16 cellular contexts compared by ENCODE assay signal in genomic region chr16:86337581-86338402, GRCh38.
DNase-seq lines count a peak whose midpoint lies in the region; ATAC-seq lines count a peak whose summit lies in the region.
"Had no signal": no experiment of that assay in that cellular context is flagged by ENCODE, and none has a peak within 500 bp of the region (broad histone marks: within the 10 kb centered on the region; RNA-seq: fewer than 3 reads in every experiment).

No MANE protein-coding gene starts in this region.

- peaks cover 20% of the 10 kb centered on the region for H3K27me3 Mint-ChIP-seq in T-helper 2 cell treated with Interferon-gamma antibody and Interleukin-4, amounts not matched to agents 5 μg/mL and 100 μg/mL, for 36 hours (ENCODE audit: low read depth)

- H2AK5ac ChIP-seq in neuronal stem cell (ENCODE audit: low read depth, low read length) = peak overlapping the region; percentile 11

- no peak overlapping the region for H2BK5ac ChIP-seq in neuronal stem cell (ENCODE audit: low read length)

- H2BK15ac ChIP-seq in neuronal stem cell (ENCODE audit: low read length) = no peak overlapping the region

- no peaks in the 10 kb centered on the region for H3K36me3 Mint-ChIP-seq in T-helper 2 cell treated with Interferon-gamma antibody and Interleukin-4, amounts not matched to agents 5 μg/mL and 100 μg/mL, for 36 hours (ENCODE audit: low read depth)

- no peak overlapping the region for H3K23ac ChIP-seq in neuronal stem cell (ENCODE audit: low read depth, low read length, poor library complexity)

- no peak overlapping the region for H4K91ac ChIP-seq in neuronal stem cell (ENCODE audit: low read depth, low read length, poor library complexity)

- no peak overlapping the region for H2BK12ac ChIP-seq in neuronal stem cell (ENCODE audit: low read length)

- no peak overlapping the region for H3K18ac ChIP-seq in neuronal stem cell (ENCODE audit: low read length)

- H3K27ac ChIP-seq in neuronal stem cell (replicated peaks; ENCODE audit: low read length) = no peak overlapping the region

- no peak overlapping the region for H3K9ac ChIP-seq in neuronal stem cell (ENCODE audit: low read depth, low read length, poor library complexity)

- H3K4me2 ChIP-seq in neuronal stem cell (ENCODE audit: insufficient read depth, low read length, poor library complexity, severe bottlenecking) = no peak overlapping the region

- no peak overlapping the region for H3K27ac Mint-ChIP-seq in T-helper 2 cell treated with Interferon-gamma antibody and Interleukin-4, amounts not matched to agents 5 μg/mL and 100 μg/mL, for 36 hours
- H3K27ac Mint-ChIP-seq: B cell had no signal

- no peak overlapping the region for H3K4me3 Mint-ChIP-seq in T-helper 2 cell treated with Interferon-gamma antibody and Interleukin-4, amounts not matched to agents 5 μg/mL and 100 μg/mL, for 36 hours
- H3K4me3 Mint-ChIP-seq: B cell had no signal

- no peak overlapping the region for H3K4me3 ChIP-seq in MG63
- no peak overlapping the region for H3K4me3 ChIP-seq in neuronal stem cell (ENCODE audit: low read length in 2 of 2)

- no peaks in the 10 kb centered on the region for H3K79me1 ChIP-seq in neuronal stem cell (ENCODE audit: low read depth, low read length)

- peaks cover 0 to 2% of the 10 kb centered on the region in 2 donors for H3K4me1 ChIP-seq in neuronal stem cell (ENCODE audit: control insufficient read depth in 2 of 2, insufficient read depth in 1 of 2, low read depth in 1 of 2, low read length in 2 of 2)

- no peak overlapping the region for H3K14ac ChIP-seq in neuronal stem cell (ENCODE audit: low read length)

- H4K8ac ChIP-seq in neuronal stem cell (ENCODE audit: low read depth, low read length) = no peak overlapping the region

- H2AFZ ChIP-seq in neuronal stem cell (ENCODE audit: low read length) = no peak overlapping the region

- no CpG with 5 or more reads among the region's 17 CpGs for WGBS in neuronal stem cell (ENCODE audit: extremely low coverage in 2 of 2, insufficient read length in 2 of 2, insufficient replicate concordance in 1 of 2), 2 donors

- no peak overlapping the region for H2BK120ac ChIP-seq in neuronal stem cell (ENCODE audit: low read depth, low read length)

- DNase-seq in ELR (ENCODE audit: low read depth) (peak; percentile 15), MG63 (peak; percentile 52), neuronal stem cell (ENCODE audit: low spot score) (no peak), germinal center (ENCODE audit: low spot score) (no peak), SKM-1 (lab: John Stamatoyannopoulos, UW; ENCODE audit: unreplicated experiment) (no peak)
- no peak for DNase-seq in T-helper 2 cell treated with Interferon-gamma antibody and Interleukin-4, amounts not matched to agents 5 μg/mL and 100 μg/mL, for 36 hours (ENCODE audit: low spot score)
- DNase-seq: GF-D8, NCI-H1105 treated with DMSO at 0.1 percent for 48 hours, NCI-H187, NCI-H2107, NCI-H510A, NCI-H774 had no signal

- no peaks in the 10 kb centered on the region for H3K9me3 Mint-ChIP-seq in T-helper 2 cell treated with Interferon-gamma antibody and Interleukin-4, amounts not matched to agents 5 μg/mL and 100 μg/mL, for 36 hours

- no peaks in the 10 kb centered on the region for H3K4me1 Mint-ChIP-seq in T-helper 2 cell treated with Interferon-gamma antibody and Interleukin-4, amounts not matched to agents 5 μg/mL and 100 μg/mL, for 36 hours (ENCODE audit: low read depth)
- H3K4me1 Mint-ChIP-seq: B cell had no signal

- H3K9me3 ChIP-seq in MG63 (no peaks in the 10 kb centered on the region), neuronal stem cell (replicated peaks in 1 of 2; ENCODE audit: control insufficient read depth in 2 of 2, insufficient read depth in 1 of 2, low read depth in 1 of 2, low read length in 2 of 2) (no peaks in the 10 kb centered on the region)

- H3K36me3 ChIP-seq in MG63 = no peaks in the 10 kb centered on the region
- H3K36me3 ChIP-seq in neuronal stem cell (replicated peaks in 1 of 2; ENCODE audit: control insufficient read depth in 2 of 2, insufficient read depth in 2 of 2, low read length in 2 of 2) = no peaks in the 10 kb centered on the region

- ATAC-seq in esophagus mucosa (peak; percentile 12), HG02798 (IDR thresholded peaks at IDR 0.05; ENCODE audit: poor library complexity, unreplicated experiment) (no peak)
- ATAC-seq: Right ventricle myocardium inferior had no signal

- peaks cover 3% of the 10 kb centered on the region; the same call in 1 of the 2 replicates for H3K27me3 ChIP-seq in MG63
- peaks cover 0 to 22% (median 8%) of the 10 kb centered on the region in 3 experiments for H3K27me3 ChIP-seq in neuronal stem cell (ENCODE audit: control insufficient read depth in 3 of 3, insufficient read depth in 3 of 3, low read depth in 1 of 3, low read length in 3 of 3)

- no peak overlapping the region for H3K4ac ChIP-seq in neuronal stem cell (ENCODE audit: low read length)

Comparison
In these comparisons a context has a peak if more than half of its experiments do, and no peak if none do; other contexts are left out.
1. DNase-seq: peak in ELR (single experiment) and MG63 (single experiment); none in neuronal stem cell (single experiment), T-helper 2 cell treated with Interferon-gamma antibody and Interleukin-4, amounts not matched to agents 5 μg/mL and 100 μg/mL, for 36 hours (single experiment), germinal center (single experiment) and SKM-1 (single experiment).